Comparison of ENCODE assay signal across 9 cellular contexts in genomic region chr4:108045687-108046024, GRCh38. TPM values are rescaled to one million over a fixed set of nuclear protein-coding genes. Genes with fewer than 3 reads are reported as not detected.
DNase-seq lines count a peak whose midpoint lies in the region; ATAC-seq lines count a peak whose summit lies in the region.
"Had no signal": no experiment of that assay in that cellular context is flagged by ENCODE, and none has a peak within 500 bp of the region (broad histone marks: within the 10 kb centered on the region; RNA-seq: fewer than 3 reads in every experiment).

No MANE protein-coding gene starts in this region.

- no peaks in the 10 kb centered on the region for H3K79me2 ChIP-seq in GM23248 (ENCODE audit: insufficient read depth)

- H3K9ac ChIP-seq in GM23248 (no peak overlapping the region), mesenchymal stem cell (ENCODE audit: low read length) (peak overlapping the region; percentile 24)

- no peak overlapping the region for H3K23ac ChIP-seq in mesenchymal stem cell (ENCODE audit: low read length in 2 of 2)

- no peak overlapping the region for H3K18ac ChIP-seq in mesenchymal stem cell (ENCODE audit: low read depth in 1 of 2, low read length in 2 of 2)

- H3K27ac ChIP-seq in GM23248 (no peak overlapping the region), mesenchymal stem cell (ENCODE audit: low read length, poor library complexity, severe bottlenecking) (no peak overlapping the region)

- no peaks in the 10 kb centered on the region for H3K79me1 ChIP-seq in mesenchymal stem cell (replicated peaks; ENCODE audit: low read length, poor library complexity, severe bottlenecking)

- H2AFZ ChIP-seq in GM23248 (no peak overlapping the region), mesenchymal stem cell (ENCODE audit: low read depth, low read length) (no peak overlapping the region)

- in situ Hi-C loops in GM23248 (cut with MboI) = no loop called here

- H3K9me2 ChIP-seq in GM23248 (ENCODE audit: insufficient read depth) = no peaks in the 10 kb centered on the region

- no peak overlapping the region for H2BK15ac ChIP-seq in mesenchymal stem cell (ENCODE audit: low read depth, poor library complexity, severe bottlenecking)

- H4K20me1 ChIP-seq in GM23248 (ENCODE audit: insufficient read depth) = no peaks in the 10 kb centered on the region

- ATAC-seq in GM19397 (IDR thresholded peaks at IDR 0.05; ENCODE audit: unreplicated experiment) = no peak

- H2BK12ac ChIP-seq in mesenchymal stem cell (ENCODE audit: low read length in 2 of 2) = no peak overlapping the region

- H3K27me3 ChIP-seq in GM23248 (replicated peaks; ENCODE audit: insufficient read depth) (no peaks in the 10 kb centered on the region), mesenchymal stem cell (ENCODE audit: control insufficient read depth in 1 of 2, insufficient read depth in 1 of 2, low read length in 2 of 2) (no peaks in the 10 kb centered on the region)

- no peak overlapping the region for H2BK120ac ChIP-seq in mesenchymal stem cell (ENCODE audit: low read depth, low read length)

- H3K36me3 ChIP-seq in GM23248 (ENCODE audit: low read depth) (no peaks in the 10 kb centered on the region), mesenchymal stem cell (ENCODE audit: control insufficient read depth in 1 of 2, insufficient read depth in 2 of 2, low read depth in 1 of 2, low read length in 2 of 2) (no peaks in the 10 kb centered on the region)

- H3K4me1 ChIP-seq in GM23248 (ENCODE audit: insufficient read depth) (no peaks in the 10 kb centered on the region), mesenchymal stem cell (ENCODE audit: control insufficient read depth, insufficient read depth, low read depth, low read length) (peaks cover 2% of the 10 kb centered on the region)

- no peak overlapping the region for H2BK5ac ChIP-seq in mesenchymal stem cell (ENCODE audit: low read depth, low read length, poor library complexity, severe bottlenecking)

- no peak overlapping the region for H3K14ac ChIP-seq in mesenchymal stem cell (ENCODE audit: low read length in 2 of 2)

- no peak overlapping the region for H4K8ac ChIP-seq in mesenchymal stem cell (ENCODE audit: low read length)

- H3K4me3 ChIP-seq in GM23248 (no peak overlapping the region), mesenchymal stem cell (ENCODE audit: insufficient read depth in 1 of 2, low read depth in 1 of 2, low read length in 2 of 2) (no peak overlapping the region)

- H3K4me2 ChIP-seq in GM23248 (ENCODE audit: unreplicated experiment) (no peak overlapping the region), mesenchymal stem cell (ENCODE audit: low read length, poor library complexity, severe bottlenecking) (no peak overlapping the region)

- 15 to 25% methylated on average over 3 of the region's 3 CpGs for WGBS in GM23248 (ENCODE audit: low coverage in 1 of 2, low lambda C conversion rate in 2 of 2, missing lambda C conversion rate in 2 of 2), 2 experiments
- WGBS in mesenchymal stem cell = 96% methylated on average over 3 of the region's 3 CpGs

- DNase-seq in Ammon's horn (ENCODE audit: low spot score) = peak; percentile 54
- peak; percentile 52 for DNase-seq in GM23248
- DNase-seq in astrocyte of the hippocampus (ENCODE audit: low read depth, low spot score) = peak; percentile 80
- DNase-seq in mesenchymal stem cell = no peak
- no peak for DNase-seq in NOMO-1 (lab: John Stamatoyannopoulos, UW; ENCODE audit: unreplicated experiment in 2 of 2)
- DNase-seq in SW 1271 (lab: John Stamatoyannopoulos, UW) = no peak
- no peak for DNase-seq in central memory CD4-positive, alpha-beta T cell
- DNase-seq: NCI-H524 had no signal

- no peak overlapping the region for H3K4ac ChIP-seq in mesenchymal stem cell (ENCODE audit: low read depth in 1 of 2, low read length in 2 of 2)

- H3K9me3 ChIP-seq in GM23248 (ENCODE audit: low read depth) = no peaks in the 10 kb centered on the region
- no peaks in the 10 kb centered on the region for H3K9me3 ChIP-seq in mesenchymal stem cell (ENCODE audit: control insufficient read depth, low read length)

- H3F3A ChIP-seq in GM23248 (ENCODE audit: insufficient read depth) = no peaks in the 10 kb centered on the region

- no peak overlapping the region for H2AK5ac ChIP-seq in mesenchymal stem cell (ENCODE audit: low read length, severe bottlenecking)

- no peak overlapping the region for H4K91ac ChIP-seq in mesenchymal stem cell (ENCODE audit: low read length)

RNA-seq across cellular contexts. Expression of gene HADH, which starts 56.0 kb away (rescaled TPM):
- total RNA-seq in GM23248 (2014; rRNA removed; shearing (Covaris generic)) = 4.0 and 4.5 TPM in 2 replicates
- 30.1 and 30.8 TPM in 2 replicates for polyA plus RNA-seq in GM23248 (2016; fragmentation: Nextera tagmentation; extraction: Ambion mirVana)
- 14.1 TPM for polyA plus RNA-seq in mesenchymal stem cell (2013, experiment 1 of 2)
- polyA plus RNA-seq in mesenchymal stem cell (2013, experiment 2 of 2) = 14.6 TPM

Comparison
In these comparisons a context has a peak if more than half of its experiments do, and no peak if none do; other contexts are left out.
1. DNase-seq: peak in Ammon's horn (single experiment), GM23248 (single experiment) and astrocyte of the hippocampus (single experiment); none in mesenchymal stem cell (single experiment), NOMO-1 (0 of 2), SW 1271 (0 of 2) and central memory CD4-positive, alpha-beta T cell (single experiment).